Comparison of ENCODE assay signal across 16 cellular contexts in genomic region chr10:14552010-14552409, GRCh38.
DNase-seq lines count a peak whose midpoint lies in the region; ATAC-seq and FAIRE-seq lines count a peak whose summit lies in the region.
"Had no signal": no experiment of that assay in that cellular context is flagged by ENCODE, and none has a peak within 500 bp of the region (broad histone marks: within the 10 kb centered on the region; RNA-seq: fewer than 3 reads in every experiment).

No MANE protein-coding gene starts in this region.

- peaks cover 7 to 95% (median 76%) of the 10 kb centered on the region in 11 experiments; a peak in 21 of 22 replicates for H3K36me3 ChIP-seq in BLaER1 treated with 17β-estradiol and CSF1 and Interleukin-3, amounts not matched to agents 10 nM and 100 nM
- H3K36me3 ChIP-seq in naive thymus-derived CD4-positive, alpha-beta T cell (ENCODE audit: control insufficient read depth in 2 of 3, insufficient read depth in 3 of 3, low read length in 3 of 3) = peaks cover 0 to 39% (median 7%) of the 10 kb centered on the region in 3 experiments
- H3K36me3 ChIP-seq: adrenal gland had no signal

- POLR2A ChIA-PET in naive thymus-derived CD4-positive, alpha-beta T cell (lab: Charles Lee) = interaction anchor here (0.6 to 4.0 kb wide), 5 partner anchors 9 to 1840 kb away, joined by 4 to 34 read pairs (median 6); no protein-coding TSS in a partner anchor

- peaks cover 1% of the 10 kb centered on the region for H3K27me3 Mint-ChIP-seq in activated T-helper 1 cell treated with anti-CD3 and anti-CD28 coated beads, Interleukin-12 subunit alpha, Interleukin-12 subunit beta, Interleukin-2, Interleukin-4 antibody, amounts not matched to agents 30 ng/mL and 10 ng/mL and 1 ng/mL, durations not matched to agents 14 hours and 24 hours and 36 hours (ENCODE audit: insufficient read depth)
- H3K27me3 Mint-ChIP-seq in naive thymus-derived CD4-positive, alpha-beta T cell = no peaks in the 10 kb centered on the region

- ATAC-seq in naive thymus-derived CD4-positive, alpha-beta T cell = no peak
- ATAC-seq in HG02938 (IDR thresholded peaks at IDR 0.05; ENCODE audit: unreplicated experiment) (no peak), HG02642 (IDR thresholded peaks at IDR 0.05; ENCODE audit: poor library complexity, unreplicated experiment) (no peak)
- ATAC-seq: K562 had no signal

- H3K36me3 Mint-ChIP-seq in activated T-helper 1 cell treated with anti-CD3 and anti-CD28 coated beads, Interleukin-12 subunit alpha, Interleukin-12 subunit beta, Interleukin-2, Interleukin-4 antibody, amounts not matched to agents 30 ng/mL and 10 ng/mL and 1 ng/mL, durations not matched to agents 14 hours and 24 hours and 36 hours (ENCODE audit: low read depth) = peaks cover 42% of the 10 kb centered on the region
- peaks cover 7 to 49% (median 20%) of the 10 kb centered on the region in 5 donors for H3K36me3 Mint-ChIP-seq in naive thymus-derived CD4-positive, alpha-beta T cell

- H3K9me3 Mint-ChIP-seq in activated T-helper 1 cell treated with anti-CD3 and anti-CD28 coated beads, Interleukin-12 subunit alpha, Interleukin-12 subunit beta, Interleukin-2, Interleukin-4 antibody, amounts not matched to agents 30 ng/mL and 10 ng/mL and 1 ng/mL, durations not matched to agents 14 hours and 24 hours and 36 hours = no peaks in the 10 kb centered on the region
- H3K9me3 Mint-ChIP-seq in naive thymus-derived CD4-positive, alpha-beta T cell = peaks cover 0 to 3% (median 0%) of the 10 kb centered on the region in 11 donors

- DNase-seq in GF-D8 (lab: John Stamatoyannopoulos, UW) (peak; percentile 67), DMS53 (lab: John Stamatoyannopoulos, UW) (no peak), GM19239 (ENCODE audit: insufficient read length, low spot score) (no peak)
- no peak for DNase-seq in activated T-helper 1 cell treated with anti-CD3 and anti-CD28 coated beads, Interleukin-12 subunit alpha, Interleukin-12 subunit beta, Interleukin-2, Interleukin-4 antibody, amounts not matched to agents 30 ng/mL and 10 ng/mL and 1 ng/mL, durations not matched to agents 14 hours and 24 hours and 36 hours (ENCODE audit: low spot score)
- DNase-seq in naive thymus-derived CD4-positive, alpha-beta T cell = no peak
- DNase-seq: adrenal gland; NCI-H1436 treated with DMSO at 0.1 percent for 48 hours; NCI-H446; posterior cingulate gyrus; small intestine; stimulated activated naive CD4-positive, alpha-beta T cell treated with Interleukin-2 at 50 U/mL for 16 hours had no signal

- H3K27me3 ChIP-seq in BLaER1 treated with 17β-estradiol and CSF1 and Interleukin-3, amounts not matched to agents 10 nM and 100 nM = no peaks in the 10 kb centered on the region
- no peaks in the 10 kb centered on the region for H3K27me3 ChIP-seq in naive thymus-derived CD4-positive, alpha-beta T cell (ENCODE audit: control insufficient read depth in 2 of 2, insufficient read depth in 2 of 2, low read length in 2 of 2)
- H3K27me3 ChIP-seq: adrenal gland, SJSA1 had no signal

- H3K4me1 Mint-ChIP-seq in activated T-helper 1 cell treated with anti-CD3 and anti-CD28 coated beads, Interleukin-12 subunit alpha, Interleukin-12 subunit beta, Interleukin-2, Interleukin-4 antibody, amounts not matched to agents 30 ng/mL and 10 ng/mL and 1 ng/mL, durations not matched to agents 14 hours and 24 hours and 36 hours (ENCODE audit: low read depth) = peaks cover 78% of the 10 kb centered on the region
- peaks cover 62 to 100% (median 88%) of the 10 kb centered on the region in 7 donors for H3K4me1 Mint-ChIP-seq in naive thymus-derived CD4-positive, alpha-beta T cell

- H3K4me3 ChIP-seq in BLaER1 treated with 17β-estradiol and CSF1 and Interleukin-3, amounts not matched to agents 10 nM and 100 nM = peak overlapping the region in 4 of 10 experiments; percentile 1 to 28 (median 14); a peak in 2 of 20 replicates
- no peak overlapping the region for H3K4me3 ChIP-seq in naive thymus-derived CD4-positive, alpha-beta T cell (ENCODE audit: low read length)
- H3K4me3 ChIP-seq: adrenal gland, K562, SJSA1 had no signal

- intact Hi-C loops in activated T-helper 1 cell treated with anti-CD3 and anti-CD28 coated beads, Interleukin-12 subunit alpha, Interleukin-12 subunit beta, Interleukin-2, Interleukin-4 antibody, amounts not matched to agents 30 ng/mL and 10 ng/mL and 1 ng/mL, durations not matched to agents 14 hours and 24 hours and 36 hours (cut with micrococcal nuclease) = loop anchor here (5.0 kb wide), 1 partner anchor 35 kb away; no protein-coding TSS in a partner anchor
- intact Hi-C loops in naive thymus-derived CD4-positive, alpha-beta T cell (cut with micrococcal nuclease) = loop anchor here in 1 of 2 donors (5.0 kb wide), 1 partner anchor 35 kb away; no protein-coding TSS in a partner anchor

- no peak for FAIRE-seq in GM19239 (lab: Jason Lieb, UNC)
- FAIRE-seq: K562, small intestine had no signal

- H3K4me1 ChIP-seq in BLaER1 treated with 17β-estradiol and CSF1 and Interleukin-3, amounts not matched to agents 10 nM and 100 nM = peaks cover 79 to 100% (median 97%) of the 10 kb centered on the region in 10 experiments
- peaks cover 52 to 71% of the 10 kb centered on the region in 2 donors for H3K4me1 ChIP-seq in naive thymus-derived CD4-positive, alpha-beta T cell (ENCODE audit: control insufficient read depth in 2 of 2, insufficient read depth in 2 of 2, low read length in 2 of 2)

- CTCF ChIA-PET in naive thymus-derived CD4-positive, alpha-beta T cell (lab: Charles Lee) = no interaction called here

- no peaks in the 10 kb centered on the region for H3K9me3 ChIP-seq in BLaER1 treated with 17β-estradiol and CSF1 and Interleukin-3, amounts not matched to agents 10 nM and 100 nM (replicated peaks in 1 of 11)
- no peaks in the 10 kb centered on the region for H3K9me3 ChIP-seq in naive thymus-derived CD4-positive, alpha-beta T cell (ENCODE audit: control insufficient read depth in 2 of 3, low read length in 3 of 3)
- H3K9me3 ChIP-seq: adrenal gland, SJSA1 had no signal

- H3K4me2 ChIP-seq in BLaER1 treated with 17β-estradiol and CSF1 and Interleukin-3, amounts not matched to agents 10 nM and 100 nM = peak overlapping the region; percentile 4 to 97 (median 86); a peak in 19 of 22 replicates

- H3K9ac ChIP-seq in BLaER1 treated with 17β-estradiol and CSF1 and Interleukin-3, amounts not matched to agents 10 nM and 100 nM = peak overlapping the region in 4 of 11 experiments; percentile 1 to 77 (median 42); a peak in 4 of 22 replicates

- peaks cover 0 to 100% (median 70%) of the 10 kb centered on the region in 11 experiments; a peak in 18 of 22 replicates for H4K20me1 ChIP-seq in BLaER1 treated with 17β-estradiol and CSF1 and Interleukin-3, amounts not matched to agents 10 nM and 100 nM

- peak overlapping the region in 9 of 11 experiments; percentile 18 to 94 (median 88); a peak in 17 of 22 replicates for H3K27ac ChIP-seq in BLaER1 treated with 17β-estradiol and CSF1 and Interleukin-3, amounts not matched to agents 10 nM and 100 nM
- H3K27ac ChIP-seq in naive thymus-derived CD4-positive, alpha-beta T cell (ENCODE audit: low read depth, low read length) = peak overlapping the region; percentile 46
- H3K27ac ChIP-seq: adrenal gland, SJSA1 had no signal

- peak overlapping the region; percentile 70 for H3K27ac Mint-ChIP-seq in activated T-helper 1 cell treated with anti-CD3 and anti-CD28 coated beads, Interleukin-12 subunit alpha, Interleukin-12 subunit beta, Interleukin-2, Interleukin-4 antibody, amounts not matched to agents 30 ng/mL and 10 ng/mL and 1 ng/mL, durations not matched to agents 14 hours and 24 hours and 36 hours
- peak overlapping the region; percentile 26 to 97 (median 85) for H3K27ac Mint-ChIP-seq in naive thymus-derived CD4-positive, alpha-beta T cell

- no peak overlapping the region for H3K4me3 Mint-ChIP-seq in activated T-helper 1 cell treated with anti-CD3 and anti-CD28 coated beads, Interleukin-12 subunit alpha, Interleukin-12 subunit beta, Interleukin-2, Interleukin-4 antibody, amounts not matched to agents 30 ng/mL and 10 ng/mL and 1 ng/mL, durations not matched to agents 14 hours and 24 hours and 36 hours
- H3K4me3 Mint-ChIP-seq in naive thymus-derived CD4-positive, alpha-beta T cell = peak overlapping the region in 8 of 10 donors; percentile 0 to 46 (median 19)
